1 cellular context compared by ENCODE assay signal in the genomic region with DNA sequence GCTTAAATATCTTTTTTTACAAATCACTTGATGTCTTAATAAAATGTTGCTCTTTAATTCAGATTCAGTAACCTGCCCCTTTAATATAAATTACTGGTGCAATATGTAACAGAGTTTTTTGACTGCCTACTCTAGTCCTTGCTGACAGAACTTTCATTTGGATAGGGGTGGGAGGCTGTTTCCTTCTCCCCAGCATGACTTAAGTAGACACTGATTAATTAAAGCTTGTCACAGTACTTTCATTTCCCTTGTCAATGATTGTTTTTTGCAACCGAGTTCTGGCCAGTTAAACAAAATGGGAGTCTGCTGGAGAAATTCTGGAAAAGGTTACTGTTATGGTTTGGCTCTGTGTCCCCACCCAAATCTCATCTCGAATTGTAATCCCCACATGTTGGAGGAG.
TF ChIP-seq lines count a peak whose summit lies in the region.

No MANE protein-coding gene starts in this region.

TF ChIP-seq in K562, 482 proteins besides CTCF, POLR2A, EP300 and RAD21 (continued from another document):
- TF ChIP-seq, protein P1, sequence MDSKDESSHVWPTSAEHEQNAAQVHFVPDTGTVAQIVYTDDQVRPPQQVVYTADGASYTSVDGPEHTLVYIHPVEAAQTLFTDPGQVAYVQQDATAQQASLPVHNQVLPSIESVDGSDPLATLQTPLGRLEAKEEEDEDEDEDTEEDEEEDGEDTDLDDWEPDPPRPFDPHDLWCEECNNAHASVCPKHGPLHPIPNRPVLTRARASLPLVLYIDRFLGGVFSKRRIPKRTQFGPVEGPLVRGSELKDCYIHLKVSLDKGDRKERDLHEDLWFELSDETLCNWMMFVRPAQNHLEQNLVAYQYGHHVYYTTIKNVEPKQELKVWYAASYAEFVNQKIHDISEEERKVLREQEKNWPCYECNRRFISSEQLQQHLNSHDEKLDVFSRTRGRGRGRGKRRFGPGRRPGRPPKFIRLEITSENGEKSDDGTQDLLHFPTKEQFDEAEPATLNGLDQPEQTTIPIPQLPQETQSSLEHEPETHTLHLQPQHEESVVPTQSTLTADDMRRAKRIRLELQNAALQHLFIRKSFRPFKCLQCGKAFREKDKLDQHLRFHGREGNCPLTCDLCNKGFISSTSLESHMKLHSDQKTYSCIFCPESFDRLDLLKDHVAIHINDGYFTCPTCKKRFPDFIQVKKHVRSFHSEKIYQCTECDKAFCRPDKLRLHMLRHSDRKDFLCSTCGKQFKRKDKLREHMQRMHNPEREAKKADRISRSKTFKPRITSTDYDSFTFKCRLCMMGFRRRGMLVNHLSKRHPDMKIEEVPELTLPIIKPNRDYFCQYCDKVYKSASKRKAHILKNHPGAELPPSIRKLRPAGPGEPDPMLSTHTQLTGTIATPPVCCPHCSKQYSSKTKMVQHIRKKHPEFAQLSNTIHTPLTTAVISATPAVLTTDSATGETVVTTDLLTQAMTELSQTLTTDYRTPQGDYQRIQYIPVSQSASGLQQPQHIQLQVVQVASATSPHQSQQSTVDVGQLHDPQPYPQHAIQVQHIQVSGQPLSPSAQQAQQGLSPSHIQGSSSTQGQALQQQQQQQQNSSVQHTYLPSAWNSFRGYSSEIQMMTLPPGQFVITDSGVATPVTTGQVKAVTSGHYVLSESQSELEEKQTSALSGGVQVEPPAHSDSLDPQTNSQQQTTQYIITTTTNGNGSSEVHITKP (IDR thresholded peaks at IDR 0.05; ENCODE audit: partially characterized antibody): peak; percentile 41
- 0 out of 2 replicates have a peak, but pooled peaks have one; percentile 32 for TF ChIP-seq FOXM1 (IDR thresholded peaks at IDR 0.05; ENCODE audit: low read depth)
- TF ChIP-seq FOXM1 (CRISPR knock-in tag; IDR thresholded peaks at IDR 0.05; ENCODE audit: low read depth): no peak
